Comparison of ENCODE assay signal across 8 cellular contexts in genomic region chr12:110582286-110583136, GRCh38. TPM values are rescaled to one million over a fixed set of nuclear protein-coding genes. Genes with fewer than 3 reads are reported as not detected.
DNase-seq lines count a peak whose midpoint lies in the region; ATAC-seq and TF ChIP-seq lines count a peak whose summit lies in the region.

No MANE protein-coding gene starts in this region.

- H3K27ac Mint-ChIP-seq in activated naive CD8-positive, alpha-beta T cell treated with anti-CD3 and anti-CD28 coated beads, Interleukin-2, amount 50 U/mL, for 24 hours: peak overlapping the region; percentile 96

- H3K4me3 ChIP-seq in uterus: peak overlapping the region; percentile 69 to 93

- intact Hi-C loops in left ventricle myocardium superior (cut with micrococcal nuclease) (no loop called here), uterus (cut with DNase I; ENCODE audit: low total_unique reads) (no loop called here)

- ATAC-seq in GM19023 (IDR thresholded peaks at IDR 0.05; ENCODE audit: unreplicated experiment) (peak; percentile 38), HG03196 (IDR thresholded peaks at IDR 0.05; ENCODE audit: unreplicated experiment) (peak; percentile 44), SK-N-SH treated with all-trans-retinoic acid at 6 μM for 48 hours (peak; percentile 38), left ventricle myocardium superior (peak; percentile 32)
- peak; percentile 31 for ATAC-seq in activated naive CD8-positive, alpha-beta T cell treated with anti-CD3 and anti-CD28 coated beads, Interleukin-2, amount 50 U/mL, for 24 hours

- H3K27me3 ChIP-seq in uterus: no peaks in the 10 kb centered on the region

- no peaks in the 10 kb centered on the region for H3K27me3 Mint-ChIP-seq in activated naive CD8-positive, alpha-beta T cell treated with anti-CD3 and anti-CD28 coated beads, Interleukin-2, amount 50 U/mL, for 24 hours

- DNase-seq in C1 segment of cervical spinal cord (lab: John Stamatoyannopoulos, UW): peak in 13 of 14 donors; percentile 24 to 82 (median 67)
- DNase-seq in activated naive CD8-positive, alpha-beta T cell treated with anti-CD3 and anti-CD28 coated beads, Interleukin-2, amount 50 U/mL, for 24 hours: peak; percentile 80
- DNase-seq in left ventricle myocardium superior: peak; percentile 75
- peak; percentile 53 for DNase-seq in putamen (ENCODE audit: low spot score)
- peak; percentile 57 to 66 for DNase-seq in uterus

- no peaks in the 10 kb centered on the region for H3K36me3 ChIP-seq in uterus

- H3K4me1 Mint-ChIP-seq in activated naive CD8-positive, alpha-beta T cell treated with anti-CD3 and anti-CD28 coated beads, Interleukin-2, amount 50 U/mL, for 24 hours: peaks cover 69% of the 10 kb centered on the region

- H3K4me3 Mint-ChIP-seq in activated naive CD8-positive, alpha-beta T cell treated with anti-CD3 and anti-CD28 coated beads, Interleukin-2, amount 50 U/mL, for 24 hours: peak overlapping the region; percentile 98

- no peaks in the 10 kb centered on the region for H3K9me3 ChIP-seq in uterus

- H3K9me3 Mint-ChIP-seq in activated naive CD8-positive, alpha-beta T cell treated with anti-CD3 and anti-CD28 coated beads, Interleukin-2, amount 50 U/mL, for 24 hours: no peaks in the 10 kb centered on the region

- no peak for TF ChIP-seq CTCF in uterus (IDR thresholded peaks at IDR 0.05)

- H3K27ac ChIP-seq in uterus: peak overlapping the region; percentile 86 to 92

- H3K4me1 ChIP-seq in uterus: peaks cover 0 to 11% of the 10 kb centered on the region in 2 donors

- no peak for TF ChIP-seq POLR2A in uterus (IDR thresholded peaks at IDR 0.05)

- H3K36me3 Mint-ChIP-seq in activated naive CD8-positive, alpha-beta T cell treated with anti-CD3 and anti-CD28 coated beads, Interleukin-2, amount 50 U/mL, for 24 hours (ENCODE audit: low read depth): peaks cover 20% of the 10 kb centered on the region

TF ChIP-seq in SK-N-SH treated with all-trans-retinoic acid at 6 μM for 48 hours, 23 proteins besides CTCF, POLR2A, EP300 and RAD21:
- TF ChIP-seq ESRRG (CRISPR knock-in tag; IDR thresholded peaks at IDR 0.05) (no peak), ZFP3 (CRISPR knock-in tag; IDR thresholded peaks at IDR 0.05) (no peak), CREB5 (CRISPR knock-in tag; IDR thresholded peaks at IDR 0.05; ENCODE audit: low read depth) (no peak), RARB (CRISPR knock-in tag; IDR thresholded peaks at IDR 0.05) (no peak), PPARA (CRISPR knock-in tag; IDR thresholded peaks at IDR 0.05; ENCODE audit: borderline replicate concordance) (no peak), ZNF70 (CRISPR knock-in tag; IDR thresholded peaks at IDR 0.05) (no peak), ARNTL (CRISPR knock-in tag; IDR thresholded peaks at IDR 0.05; ENCODE audit: borderline replicate concordance, low read depth) (no peak), TSHZ2 (CRISPR knock-in tag; IDR thresholded peaks at IDR 0.05) (no peak), POU6F1 (CRISPR knock-in tag; IDR thresholded peaks at IDR 0.05; ENCODE audit: borderline replicate concordance, low read depth) (no peak), ISL1 (CRISPR knock-in tag; IDR thresholded peaks at IDR 0.05) (no peak), CSDC2 (CRISPR knock-in tag; IDR thresholded peaks at IDR 0.05) (no peak), TCF4 (CRISPR knock-in tag; IDR thresholded peaks at IDR 0.05; ENCODE audit: borderline replicate concordance) (no peak), OSR1 (CRISPR knock-in tag; IDR thresholded peaks at IDR 0.05) (no peak), PATZ1 (CRISPR knock-in tag; IDR thresholded peaks at IDR 0.05; ENCODE audit: borderline replicate concordance) (no peak), ZNF565 (CRISPR knock-in tag; conservative IDR thresholded peaks at IDR 0.05; ENCODE audit: low read depth) (no peak)

RNA-seq across cellular contexts. Expression of gene PPTC7, which starts 0.6 kb away (rescaled TPM):
- 124 TPM for total RNA-seq in left ventricle myocardium superior
- 10 to 100 TPM in 3 of 4 donors, 1 to 10 TPM in 1; 3.6 to 34.1 (median 21.1) TPM for total RNA-seq in uterus

RNA-seq across cellular contexts. Expression of gene TCTN1, which starts 31.4 kb away (rescaled TPM):
- 25.5 TPM for total RNA-seq in left ventricle myocardium superior
- total RNA-seq in uterus: 10 to 100 TPM; 40.0 to 61.8 (median 49.9) TPM

Comparison
In these comparisons a context has a peak if more than half of its experiments do, and no peak if none do; other contexts are left out.
1. Peak in every context shown above with its lines: DNase-seq, ATAC-seq, H3K4me3 ChIP-seq and H3K27ac ChIP-seq.